12 cellular contexts compared by ENCODE assay signal in the genomic region with DNA sequence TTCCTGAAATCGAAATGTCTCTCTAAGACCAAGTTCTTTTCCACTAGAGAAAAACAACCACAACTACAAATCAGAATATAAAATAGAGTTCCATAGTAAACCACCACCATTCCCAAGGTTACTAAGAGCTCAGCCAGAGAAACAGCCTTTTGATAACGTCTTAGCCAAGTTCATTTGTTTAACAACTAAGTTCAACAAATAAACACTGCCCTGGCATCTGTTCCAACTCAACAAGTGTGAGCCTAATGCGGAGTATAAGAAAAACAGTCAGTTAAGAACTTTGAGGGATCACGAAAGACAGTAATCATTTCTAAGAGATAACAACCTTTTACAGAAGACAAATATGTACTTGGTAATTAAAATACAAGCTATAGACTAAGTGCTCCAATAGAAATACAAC.
A peak's percentile ranks its signal among the peaks of the same experiment; 100 is the strongest.
DNase-seq lines count a peak whose midpoint lies in the region; ATAC-seq and TF ChIP-seq lines count a peak whose summit lies in the region.
"Had no signal": no experiment of that assay in that cellular context is flagged by ENCODE, and none has a peak within 500 bp of the region (broad histone marks: within the 10 kb centered on the region; RNA-seq: fewer than 3 reads in every experiment).

No MANE protein-coding gene starts in this region.

- ATAC-seq in left lobe of liver: peak; percentile 82
- ATAC-seq: mucosa of descending colon had no signal

- H3K9me3 ChIP-seq in ascending aorta (no peaks in the 10 kb centered on the region), stomach smooth muscle (ENCODE audit: control insufficient read depth in 2 of 2, low read length in 2 of 2) (no peaks in the 10 kb centered on the region)
- H3K9me3 ChIP-seq: mucosa of descending colon had no signal

- no peak for DNase-seq in T-helper 1 cell
- DNase-seq in ascending aorta (ENCODE audit: low spot score in 2 of 2): no peak
- no peak for DNase-seq in left lobe of liver (ENCODE audit: low spot score)
- no peak for DNase-seq in SW 1271 (lab: John Stamatoyannopoulos, UW)
- DNase-seq in NCI-H748 (lab: John Stamatoyannopoulos, UW; ENCODE audit: unreplicated experiment): no peak
- no peak for DNase-seq in GM10266 (ENCODE audit: extremely low spot score)
- DNase-seq: activated CD4-positive, alpha-beta T cell treated with anti-CD3 and anti-CD28 coated beads for 1 hour; erythroblast; mucosa of descending colon; NCI-H2029 treated with DMSO at 0.1 percent for 48 hours had no signal

- H3K36me3 ChIP-seq in ascending aorta: peaks cover 0 to 3% of the 10 kb centered on the region in 2 donors
- H3K36me3 ChIP-seq in stomach smooth muscle (ENCODE audit: control insufficient read depth in 2 of 2, insufficient read depth in 2 of 2, low read length in 2 of 2): no peaks in the 10 kb centered on the region

- no peak overlapping the region for H3K4me3 Mint-ChIP-seq in T-helper 1 cell treated with Interleukin-12 subunit alpha and Interleukin-12 subunit beta and Interleukin-4 antibody, amounts not matched to agents 30 μg/mL and 1 μg/mL, for 36 hours

- H3K27ac Mint-ChIP-seq in T-helper 1 cell treated with Interleukin-12 subunit alpha and Interleukin-12 subunit beta and Interleukin-4 antibody, amounts not matched to agents 30 μg/mL and 1 μg/mL, for 36 hours: peak overlapping the region; percentile 22

- no peak for TF ChIP-seq CTCF in ascending aorta (IDR thresholded peaks at IDR 0.05)
- TF ChIP-seq CTCF in GM10266 (IDR thresholded peaks at IDR 0.05; ENCODE audit: control insufficient read depth, insufficient read depth, low read depth, missing control alignments): no peak

- H3K27ac ChIP-seq in ascending aorta (peak overlapping the region; percentile 54 to 74), stomach smooth muscle (ENCODE audit: low read length) (peak overlapping the region; percentile 68)

- intact Hi-C loops in ascending aorta (cut with DNase I): no loop called here

- H3K4me3 ChIP-seq in ascending aorta (no peak overlapping the region), stomach smooth muscle (ENCODE audit: low read length in 2 of 2) (no peak overlapping the region)
- H3K4me3 ChIP-seq: mucosa of descending colon had no signal

- H3K4me1 Mint-ChIP-seq in T-helper 1 cell treated with Interleukin-12 subunit alpha and Interleukin-12 subunit beta and Interleukin-4 antibody, amounts not matched to agents 30 μg/mL and 1 μg/mL, for 36 hours (ENCODE audit: low read depth): peaks cover 23% of the 10 kb centered on the region

- H3K4me1 ChIP-seq in ascending aorta: peaks cover 3 to 61% of the 10 kb centered on the region in 2 donors
- H3K4me1 ChIP-seq in stomach smooth muscle (ENCODE audit: control insufficient read depth, insufficient read depth, low read length): peaks cover 47% of the 10 kb centered on the region

- peaks cover 21% of the 10 kb centered on the region for H3K36me3 Mint-ChIP-seq in T-helper 1 cell treated with Interleukin-12 subunit alpha and Interleukin-12 subunit beta and Interleukin-4 antibody, amounts not matched to agents 30 μg/mL and 1 μg/mL, for 36 hours (ENCODE audit: low read depth)

- H3K9ac ChIP-seq in stomach smooth muscle (ENCODE audit: low read length in 2 of 2): peak overlapping the region in 1 of 2 donors; percentile 46

- H3K27me3 Mint-ChIP-seq in T-helper 1 cell treated with Interleukin-12 subunit alpha and Interleukin-12 subunit beta and Interleukin-4 antibody, amounts not matched to agents 30 μg/mL and 1 μg/mL, for 36 hours (ENCODE audit: low read depth): no peaks in the 10 kb centered on the region

- no peaks in the 10 kb centered on the region for H3K27me3 ChIP-seq in ascending aorta
- H3K27me3 ChIP-seq in stomach smooth muscle (ENCODE audit: control insufficient read depth in 1 of 2, insufficient read depth in 2 of 2, low read length in 2 of 2): no peaks in the 10 kb centered on the region

- H3K9me3 Mint-ChIP-seq in T-helper 1 cell treated with Interleukin-12 subunit alpha and Interleukin-12 subunit beta and Interleukin-4 antibody, amounts not matched to agents 30 μg/mL and 1 μg/mL, for 36 hours: peaks cover 6% of the 10 kb centered on the region
